In genomic region chr16:84270071-84270470, GRCh38 we compare ENCODE assay signal across 17 cellular contexts. TPM values are rescaled to one million over a fixed set of nuclear protein-coding genes. Genes with fewer than 3 reads are reported as not detected.
DNase-seq lines count a peak whose midpoint lies in the region; ATAC-seq and TF ChIP-seq lines count a peak whose summit lies in the region.
"Had no signal": no experiment of that assay in that cellular context is flagged by ENCODE, and none has a peak within 500 bp of the region (broad histone marks: within the 10 kb centered on the region; RNA-seq: fewer than 3 reads in every experiment).

No MANE protein-coding gene starts in this region.

- 68 to 79% methylated on average over 8 to 9 of the region's 9 CpGs for WGBS in body of pancreas, 2 donors

- H3K4me1 Mint-ChIP-seq in glutamatergic neuron (ENCODE audit: low read depth, unreplicated experiment), result peaks cover 4% of the 10 kb centered on the region

- H3K27ac Mint-ChIP-seq in glutamatergic neuron (ENCODE audit: unreplicated experiment), result peak overlapping the region; percentile 14
- H3K27ac Mint-ChIP-seq: CD4-positive, alpha-beta memory T cell; H9 had no signal

- intact Hi-C loops in body of pancreas (cut with DNase I), result no loop called here

- TF ChIP-seq CTCF in glutamatergic neuron (IDR thresholded peaks at IDR 0.05; ENCODE audit: partially characterized antibody, unreplicated experiment) (no peak), osteoblast (IDR thresholded peaks at IDR 0.05; ENCODE audit: extremely low read depth, low read depth, low read length) (no peak), body of pancreas (IDR thresholded peaks at IDR 0.05) (no peak)

- no peaks in the 10 kb centered on the region for H4K20me1 ChIP-seq in osteoblast (ENCODE audit: insufficient read depth, low read length)

- H2AFZ ChIP-seq in osteoblast (ENCODE audit: low read length), result no peak overlapping the region

- H3K9me3 Mint-ChIP-seq in glutamatergic neuron (ENCODE audit: unreplicated experiment), result peaks cover 8% of the 10 kb centered on the region
- H3K9me3 Mint-ChIP-seq: CD4-positive, alpha-beta memory T cell; H9 had no signal

- no peaks in the 10 kb centered on the region for H3K36me3 Mint-ChIP-seq in glutamatergic neuron (ENCODE audit: unreplicated experiment)
- H3K36me3 Mint-ChIP-seq: CD4-positive, alpha-beta memory T cell had no signal

- peak; percentile 36 for DNase-seq in NCI-H524 treated with DMSO at 0.1 percent for 48 hours (lab: John Stamatoyannopoulos, UW)
- peak; percentile 77 for DNase-seq in NCI-H82 treated with DMSO at 0.1 percent for 48 hours (lab: John Stamatoyannopoulos, UW; ENCODE audit: unreplicated experiment)
- peak; percentile 36 for DNase-seq in glutamatergic neuron
- DNase-seq in osteoblast (ENCODE audit: insufficient read length, low spot score, missing footprints), result no peak
- no peak for DNase-seq in body of pancreas
- no peak for DNase-seq in ACHN
- DNase-seq: AML-193; CD4-positive, alpha-beta memory T cell; DMS53; DND-41; EL; GOT3; H9; IMR-90 had no signal

- no peaks in the 10 kb centered on the region for H3K79me2 ChIP-seq in osteoblast (ENCODE audit: insufficient read depth, low read length)

- H3K27me3 ChIP-seq in osteoblast (ENCODE audit: insufficient read depth, low read length) (peaks cover 12% of the 10 kb centered on the region), body of pancreas (peaks cover 0 to 9% of the 10 kb centered on the region in 2 donors)

- in situ Hi-C loops in ACHN (cut with HindIII; ENCODE audit: low pct_ligation_motif_present, low pct_unique_long_range_greater_than_20kb, low sequenced_read_pairs), result no loop called here

- H3K27me3 Mint-ChIP-seq in glutamatergic neuron (ENCODE audit: unreplicated experiment), result peaks cover 3% of the 10 kb centered on the region

- H3K36me3 ChIP-seq in osteoblast (ENCODE audit: insufficient read depth, low read length), result no peaks in the 10 kb centered on the region
- H3K36me3 ChIP-seq in body of pancreas (replicated peaks in 1 of 2; ENCODE audit: insufficient read depth in 1 of 2, low read depth in 2 of 2), result no peaks in the 10 kb centered on the region

- TF ChIP-seq POLR2A in body of pancreas (IDR thresholded peaks at IDR 0.05), result no peak

- H3K27ac ChIP-seq in osteoblast (ENCODE audit: low read depth, low read length) (no peak overlapping the region), body of pancreas (no peak overlapping the region)
- H3K27ac ChIP-seq: C4-2B had no signal

- no peak overlapping the region for H3K4me3 ChIP-seq in osteoblast (ENCODE audit: insufficient read depth, low read length)
- no peak overlapping the region for H3K4me3 ChIP-seq in body of pancreas
- H3K4me3 ChIP-seq: GM12878 had no signal

- H3K4me2 ChIP-seq in osteoblast (ENCODE audit: insufficient read depth, low read length), result no peak overlapping the region

- no peaks in the 10 kb centered on the region for H3K4me1 ChIP-seq in osteoblast (ENCODE audit: insufficient read depth, low read length)
- H3K4me1 ChIP-seq in body of pancreas, result no peaks in the 10 kb centered on the region

- H3K9me3 ChIP-seq in osteoblast (ENCODE audit: low read depth, low read length) (no peaks in the 10 kb centered on the region), body of pancreas (no peaks in the 10 kb centered on the region)

- ATAC-seq in body of pancreas, result no peak
- ATAC-seq: GM12878 had no signal

- H3K4me3 Mint-ChIP-seq in glutamatergic neuron (ENCODE audit: unreplicated experiment), result no peak overlapping the region
- H3K4me3 Mint-ChIP-seq: CD4-positive, alpha-beta memory T cell; H9 had no signal

RNA-seq across cellular contexts. Expression of gene WFDC1, which starts 24.6 kb away (rescaled TPM):
- total RNA-seq in glutamatergic neuron (ENCODE audit: unreplicated experiment) (0.93 TPM), osteoblast (not detected in 2 replicates), body of pancreas (1 to 10 TPM in 1 of 2 donors, under 1 TPM in 1; 0.78 to 2.3 TPM)
- total RNA-seq: CD4-positive, alpha-beta memory T cell; G401; GM12878 had no signal

RNA-seq across cellular contexts. Expression of gene KCNG4, which starts 30.3 kb away (rescaled TPM):
- total RNA-seq in glutamatergic neuron (ENCODE audit: unreplicated experiment), result not detected
- total RNA-seq in osteoblast, result not detected in 2 replicates
- total RNA-seq in body of pancreas, result not detected
- total RNA-seq: CD4-positive, alpha-beta memory T cell; G401; GM12878; H9; IMR-90 had no signal

Comparison
In these comparisons a context has a peak if more than half of its experiments do, and no peak if none do; other contexts are left out.
1. DNase-seq: peak in NCI-H524 treated with DMSO at 0.1 percent for 48 hours (single experiment), NCI-H82 treated with DMSO at 0.1 percent for 48 hours (single experiment) and glutamatergic neuron (single experiment); none in osteoblast (single experiment), body of pancreas (0 of 4) and ACHN (single experiment).